8 cellular contexts compared by ENCODE assay signal in the genomic region with DNA sequence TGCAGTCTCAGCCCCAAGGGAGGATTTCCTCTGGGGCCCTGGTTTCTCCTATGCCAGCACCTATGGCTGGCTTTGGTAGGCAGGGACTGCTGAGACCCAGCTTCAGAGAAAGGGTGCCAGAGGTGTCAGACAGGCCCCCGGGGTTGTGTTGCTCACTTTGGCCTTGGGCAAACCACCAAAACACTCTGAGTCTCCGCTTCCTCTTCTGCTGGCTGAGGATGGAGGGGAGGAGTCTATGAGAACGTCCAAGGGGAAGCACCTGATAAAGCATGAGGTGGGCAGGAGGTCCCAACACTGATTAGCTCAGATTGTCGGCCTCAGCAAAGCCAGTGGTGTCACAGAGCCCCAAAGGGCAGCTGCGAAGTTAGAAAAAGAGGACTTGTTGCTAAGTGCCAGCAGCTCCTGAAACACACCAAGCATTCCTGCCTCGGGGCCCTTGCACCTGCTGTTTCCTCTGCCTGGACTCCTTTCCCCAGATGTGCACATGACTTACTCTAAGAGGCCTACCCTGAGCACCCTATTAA. TPM values are rescaled to one million over a fixed set of nuclear protein-coding genes. Genes with fewer than 3 reads are reported as not detected.
DNase-seq lines count a peak whose midpoint lies in the region; ATAC-seq and TF ChIP-seq lines count a peak whose summit lies in the region.

No MANE protein-coding gene starts in this region.

- peak; percentile 84 for ATAC-seq in GM18508 (IDR thresholded peaks at IDR 0.05; ENCODE audit: insufficient read depth, unreplicated experiment)
- peak; percentile 92 for ATAC-seq in GM21528 (IDR thresholded peaks at IDR 0.05; ENCODE audit: low FRiP score, unreplicated experiment)
- peak; percentile 80 for ATAC-seq in HG03565 (IDR thresholded peaks at IDR 0.05; ENCODE audit: unreplicated experiment)

- H3K27ac Mint-ChIP-seq in immature natural killer cell: peak overlapping the region; percentile 40 to 90 (median 72)

- no peaks in the 10 kb centered on the region for H3K9me3 ChIP-seq in esophagus squamous epithelium
- no peaks in the 10 kb centered on the region for H3K9me3 ChIP-seq in stomach

- peaks cover 0 to 15% (median 0%) of the 10 kb centered on the region in 3 donors for H3K4me1 ChIP-seq in esophagus squamous epithelium
- H3K4me1 ChIP-seq in stomach: no peaks in the 10 kb centered on the region

- TF ChIP-seq POLR2A in esophagus squamous epithelium (IDR thresholded peaks at IDR 0.05) (no peak), stomach (IDR thresholded peaks at IDR 0.05) (no peak)

- peak; percentile 23 to 44 (median 39) for DNase-seq in immature natural killer cell
- no peak for DNase-seq in HuH-7 (ENCODE audit: low spot score)
- no peak for DNase-seq in NCI-H2227 (lab: John Stamatoyannopoulos, UW; ENCODE audit: unreplicated experiment)
- no peak for DNase-seq in esophagus squamous epithelium (lab: John Stamatoyannopoulos, UW)
- no peak for DNase-seq in stomach

- TF ChIP-seq CTCF in esophagus squamous epithelium (IDR thresholded peaks at IDR 0.05) (no peak), stomach (IDR thresholded peaks at IDR 0.05) (no peak)

- H3K36me3 Mint-ChIP-seq in immature natural killer cell: peaks cover 13 to 20% (median 15%) of the 10 kb centered on the region in 3 donors

- peaks cover 11 to 19% of the 10 kb centered on the region in 2 donors for H3K4me1 Mint-ChIP-seq in immature natural killer cell

- no peaks in the 10 kb centered on the region for H3K9me3 Mint-ChIP-seq in immature natural killer cell

- TF ChIP-seq EP300 in stomach (IDR thresholded peaks at IDR 0.05): no peak

- no peak overlapping the region for H3K27ac ChIP-seq in esophagus squamous epithelium
- no peak overlapping the region for H3K27ac ChIP-seq in stomach

- 36 to 75% methylated on average over 2 to 5 of the region's 6 CpGs for WGBS in esophagus squamous epithelium, 2 donors
- WGBS in stomach, 5 donors: 29 to 58% (median 51%) methylated on average over 6 of the region's 6 CpGs

- intact Hi-C loops in esophagus squamous epithelium (cut with DNase I) (no loop called here), stomach (cut with DNase I; ENCODE audit: low total_unique reads) (no loop called here)

- H3K27me3 Mint-ChIP-seq in immature natural killer cell (ENCODE audit: low read depth in 3 of 3): peaks cover 0 to 2% (median 2%) of the 10 kb centered on the region in 3 donors

- H3K27me3 ChIP-seq in esophagus squamous epithelium: no peaks in the 10 kb centered on the region
- H3K27me3 ChIP-seq in stomach: no peaks in the 10 kb centered on the region

- H3K4me3 Mint-ChIP-seq in immature natural killer cell: no peak overlapping the region

- H3K36me3 ChIP-seq in esophagus squamous epithelium (peaks cover 0 to 67% (median 27%) of the 10 kb centered on the region in 3 donors), stomach (peaks cover 35 to 69% (median 67%) of the 10 kb centered on the region in 4 donors)

- H3K4me3 ChIP-seq in esophagus squamous epithelium: no peak overlapping the region
- H3K4me3 ChIP-seq in stomach: no peak overlapping the region

RNA-seq across cellular contexts. Expression of a gene that starts 10.5 kb away (rescaled TPM):
- polyA plus RNA-seq in immature natural killer cell (under 1 TPM in 2 of 3 donors, not detected in 1; 0.12 to 0.47 TPM), stomach (not detected)
- total RNA-seq in esophagus squamous epithelium (not detected), stomach (not detected)

RNA-seq across cellular contexts. Expression of a gene that starts 17.4 kb away (rescaled TPM):
- polyA plus RNA-seq in immature natural killer cell (100 to 1,000 TPM in 1 of 3 donors, 10 to 100 TPM in 2; 52.9 to 101 (median 55.7) TPM), stomach (10 to 100 TPM; 66.7 to 79.6 (median 73.7) TPM)
- total RNA-seq in esophagus squamous epithelium (10 to 100 TPM; 33.0 to 47.3 (median 38.7) TPM), stomach (10 to 100 TPM in 3 of 5 donors, 1 to 10 TPM in 2; 1.7 to 51.3 (median 31.3) TPM)

RNA-seq across cellular contexts. Expression of a gene that starts 19.6 kb away (rescaled TPM):
- 100 to 1,000 TPM; 310 to 706 (median 354) TPM for polyA plus RNA-seq in immature natural killer cell
- 10 to 100 TPM; 11.0 to 46.4 (median 22.0) TPM for total RNA-seq in esophagus squamous epithelium
- 10 to 100 TPM in 4 of 5 donors, 1 to 10 TPM in 1; 2.2 to 57.8 (median 21.3) TPM for total RNA-seq in stomach
- polyA plus RNA-seq in stomach: 10 to 100 TPM; 47.3 to 73.0 (median 71.4) TPM

RNA-seq across cellular contexts. Expression of a gene that starts 32.4 kb away (rescaled TPM):
- polyA plus RNA-seq in immature natural killer cell (10 to 100 TPM; 15.8 to 20.3 (median 17.5) TPM), stomach (10 to 100 TPM; 16.0 to 24.6 (median 19.7) TPM)
- total RNA-seq in esophagus squamous epithelium (10 to 100 TPM in 1 of 4 donors, 1 to 10 TPM in 3; 1.8 to 11.4 (median 4.1) TPM), stomach (10 to 100 TPM; 10.5 to 38.4 (median 18.5) TPM)

RNA-seq across cellular contexts. Expression of a gene that starts 49.6 kb away (rescaled TPM):
- under 1 TPM in 1 of 3 donors, not detected in 2; 0.71 TPM for polyA plus RNA-seq in immature natural killer cell
- 100 to 1,000 TPM in 2 of 4 donors, 10 to 100 TPM in 1, 1 to 10 TPM in 1; 9.6 to 376 (median 78.4) TPM for total RNA-seq in esophagus squamous epithelium
- total RNA-seq in stomach: 100 to 1,000 TPM in 4 of 5 donors, 10 to 100 TPM in 1; 17.4 to 247 (median 153) TPM
- polyA plus RNA-seq in stomach: 100 to 1,000 TPM in 2 of 3 donors, 10 to 100 TPM in 1; 84.4 to 212 (median 111) TPM

Comparison
In these comparisons a context has a peak if more than half of its experiments do, and no peak if none do; other contexts are left out.
1. DNase-seq: peak in immature natural killer cell (3 of 3); none in HuH-7 (single experiment), NCI-H2227 (single experiment), esophagus squamous epithelium (single experiment) and stomach (single experiment).
2. Peak in every context shown above with its lines, with median percentiles within 50 percentile points of each other: ATAC-seq.